Comparison of ENCODE assay signal across 9 cellular contexts in the genomic region with DNA sequence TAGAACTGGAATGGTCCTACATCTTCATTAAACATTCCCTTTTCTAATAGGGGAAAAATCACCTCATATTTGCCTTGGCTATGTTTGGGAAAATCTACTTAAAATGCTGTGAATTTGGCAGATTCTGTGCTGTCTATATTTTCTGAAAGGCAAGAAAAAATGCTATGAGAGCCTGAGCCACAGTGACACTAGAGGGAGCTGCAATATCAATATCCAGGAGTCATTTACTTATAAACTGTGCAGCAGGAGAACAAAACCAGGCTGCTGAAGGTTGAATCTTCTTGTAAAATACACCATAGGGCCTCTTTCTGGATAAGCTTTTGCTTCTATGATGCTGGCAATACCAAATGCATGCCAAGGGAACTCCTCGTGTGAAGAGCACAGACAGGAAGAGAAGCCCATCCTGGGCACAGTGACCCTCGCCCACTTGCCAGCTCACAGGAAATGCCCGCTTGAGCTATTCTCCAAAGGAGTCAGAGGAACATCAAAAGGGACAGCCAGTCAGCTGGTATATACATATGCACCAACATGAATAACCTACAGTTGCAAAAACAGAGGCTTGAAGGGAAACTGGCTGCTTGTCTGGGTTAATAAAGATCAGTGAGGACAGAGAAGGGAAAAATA. TPM values are rescaled to one million over a fixed set of nuclear protein-coding genes. Genes with fewer than 3 reads are reported as not detected.
DNase-seq lines count a peak whose midpoint lies in the region; ATAC-seq and TF ChIP-seq lines count a peak whose summit lies in the region.
"Had no signal": no experiment of that assay in that cellular context is flagged by ENCODE, and none has a peak within 500 bp of the region (broad histone marks: within the 10 kb centered on the region; RNA-seq: fewer than 3 reads in every experiment).

No MANE protein-coding gene starts in this region.

- H3K4me3 Mint-ChIP-seq in CD8-positive, alpha-beta T cell = no peak overlapping the region
- no peak overlapping the region for H3K4me3 Mint-ChIP-seq in H9
- no peak overlapping the region for H3K4me3 Mint-ChIP-seq in activated T-cell treated with anti-CD3 and anti-CD28 coated beads, Interleukin-2, amount 50 U/mL, for 24 hours
- H3K4me3 Mint-ChIP-seq: T-helper 1 cell treated with Interleukin-12 subunit alpha and Interleukin-12 subunit beta and Interleukin-4 antibody, amounts not matched to agents 30 μg/mL and 1 μg/mL, for 36 hours had no signal

- no peak overlapping the region for H3K23ac ChIP-seq in H9 (ENCODE audit: insufficient read length, low read depth, low read length)

- no peak overlapping the region for H3K9ac ChIP-seq in H9 (ENCODE audit: extremely low read depth, insufficient read length, low read length)

- H4K5ac ChIP-seq in H9 (ENCODE audit: insufficient read length, low read depth, low read length) = no peak overlapping the region

- H3K4me3 ChIP-seq in CD8-positive, alpha-beta T cell (ENCODE audit: low read depth, low read length) = no peak overlapping the region

- no peak overlapping the region for H2AK5ac ChIP-seq in H9 (ENCODE audit: insufficient read length, low read length)

- H3K4ac ChIP-seq in H9 (ENCODE audit: low read depth, low read length) = no peak overlapping the region

- no peak overlapping the region for H3K18ac ChIP-seq in H9 (ENCODE audit: insufficient read length, low read depth, low read length)

- no peak overlapping the region for H3K27ac Mint-ChIP-seq in CD8-positive, alpha-beta T cell
- H3K27ac Mint-ChIP-seq in H9 = no peak overlapping the region
- H3K27ac Mint-ChIP-seq in activated T-cell treated with anti-CD3 and anti-CD28 coated beads, Interleukin-2, amount 50 U/mL, for 24 hours = no peak overlapping the region
- H3K27ac Mint-ChIP-seq: T-helper 1 cell treated with Interleukin-12 subunit alpha and Interleukin-12 subunit beta and Interleukin-4 antibody, amounts not matched to agents 30 μg/mL and 1 μg/mL, for 36 hours had no signal

- TF ChIP-seq CTCF in CD8-positive, alpha-beta T cell (IDR thresholded peaks at IDR 0.05) = peak; percentile 71
- TF ChIP-seq CTCF in H9 (conservative IDR thresholded peaks at IDR 0.05) = peak; percentile 83

- peaks cover 13% of the 10 kb centered on the region for H3K36me3 Mint-ChIP-seq in CD8-positive, alpha-beta T cell
- peaks cover 0 to 5% (median under 1%) of the 10 kb centered on the region in 3 experiments; a peak in 3 of 7 replicates for H3K36me3 Mint-ChIP-seq in H9 (ENCODE audit: insufficient read depth in 1 of 3, low read depth in 3 of 3)
- H3K36me3 Mint-ChIP-seq in activated T-cell treated with anti-CD3 and anti-CD28 coated beads, Interleukin-2, amount 50 U/mL, for 24 hours (ENCODE audit: low read depth) = peaks cover 7% of the 10 kb centered on the region

- DNase-seq in CD8-positive, alpha-beta T cell = peak in 4 of 7 experiments; percentile 18 to 33 (median 26)
- DNase-seq in H9 (no peak), NCI-H69 (lab: John Stamatoyannopoulos, UW) (peak; percentile 57), head of caudate nucleus (peak in 29 of 42 donors; percentile 18 to 82 (median 57)), putamen (ENCODE audit: low spot score) (peak; percentile 73)
- DNase-seq in activated naive CD4-positive, alpha-beta T cell treated with anti-CD3 and anti-CD28 coated beads, Interleukin-2, amount 50 U/mL, for 16 hours = peak; percentile 25
- DNase-seq in activated T-cell treated with anti-CD3 and anti-CD28 coated beads, Interleukin-2, amount 50 U/mL, for 24 hours = no peak

- no CpG with 5 or more reads among the region's 3 CpGs for WGBS in H9 (ENCODE audit: extremely low coverage, insufficient read length, low lambda C conversion rate)

- ATAC-seq in CD8-positive, alpha-beta T cell = peak; percentile 55
- ATAC-seq in GM19328 (IDR thresholded peaks at IDR 0.05; ENCODE audit: unreplicated experiment) = no peak

- H3K9me3 Mint-ChIP-seq in CD8-positive, alpha-beta T cell = no peaks in the 10 kb centered on the region
- H3K9me3 Mint-ChIP-seq in H9 = no peaks in the 10 kb centered on the region
- no peaks in the 10 kb centered on the region for H3K9me3 Mint-ChIP-seq in activated T-cell treated with anti-CD3 and anti-CD28 coated beads, Interleukin-2, amount 50 U/mL, for 24 hours
- H3K9me3 Mint-ChIP-seq: T-helper 1 cell treated with Interleukin-12 subunit alpha and Interleukin-12 subunit beta and Interleukin-4 antibody, amounts not matched to agents 30 μg/mL and 1 μg/mL, for 36 hours had no signal

- H3K27me3 Mint-ChIP-seq in CD8-positive, alpha-beta T cell (ENCODE audit: low read depth) = no peaks in the 10 kb centered on the region
- no peaks in the 10 kb centered on the region for H3K27me3 Mint-ChIP-seq in H9 (ENCODE audit: low read depth)
- H3K27me3 Mint-ChIP-seq in activated T-cell treated with anti-CD3 and anti-CD28 coated beads, Interleukin-2, amount 50 U/mL, for 24 hours = no peaks in the 10 kb centered on the region

- no peaks in the 10 kb centered on the region for H3K23me2 ChIP-seq in H9 (ENCODE audit: insufficient read length, low read depth, low read length, poor library complexity, severe bottlenecking)

- H3K4me2 ChIP-seq in H9 (ENCODE audit: insufficient read depth, insufficient read length, low read length) = no peak overlapping the region

- no peaks in the 10 kb centered on the region for H3K79me1 ChIP-seq in H9 (ENCODE audit: insufficient read depth, low read depth, low read length, poor library complexity, severe bottlenecking)

- POLR2A ChIA-PET in CD8-positive, alpha-beta T cell (lab: Charles Lee) = interaction anchor here (1.1 kb wide), 1 partner anchor 424 kb away, joined by 3 read pairs; no protein-coding TSS in a partner anchor

- H4K20me1 ChIP-seq in H9 (ENCODE audit: control insufficient read depth, insufficient read depth, insufficient read length) = no peaks in the 10 kb centered on the region

- H3K36me3 ChIP-seq in CD8-positive, alpha-beta T cell (ENCODE audit: insufficient read depth, low read length) = no peaks in the 10 kb centered on the region

- H2BK20ac ChIP-seq in H9 (ENCODE audit: low read depth, low read length, poor library complexity, severe bottlenecking) = no peak overlapping the region

- intact Hi-C loops in CD8-positive, alpha-beta T cell (cut with DNase I, micrococcal nuclease) = loop anchor here (1.0 to 10.0 kb wide), 8 partner anchors 63 to 756 kb away; a partner anchor contains a TSS
- intact Hi-C loops in head of caudate nucleus (cut with DNase I) = loop anchor here (5.0 to 10.0 kb wide), 2 partner anchors 423 to 506 kb away; no protein-coding TSS in a partner anchor

- H3K27me3 ChIP-seq in CD8-positive, alpha-beta T cell (ENCODE audit: insufficient read depth, low read length) = no peaks in the 10 kb centered on the region
- no peaks in the 10 kb centered on the region for H3K27me3 ChIP-seq in H9 (ENCODE audit: insufficient read depth, low read length)

- no peak overlapping the region for H2BK15ac ChIP-seq in H9 (ENCODE audit: low read depth, low read length)

- no peak overlapping the region for H2BK120ac ChIP-seq in H9 (ENCODE audit: low read depth, low read length, poor library complexity, severe bottlenecking)

- H4K91ac ChIP-seq in H9 (ENCODE audit: insufficient read length, low read depth, low read length) = no peak overlapping the region

- no peak overlapping the region for H2BK5ac ChIP-seq in H9 (ENCODE audit: insufficient read length, low read length)

- H3K27ac ChIP-seq in CD8-positive, alpha-beta T cell (ENCODE audit: low read depth, low read length) = no peak overlapping the region
- H3K27ac ChIP-seq in H9 (ENCODE audit: insufficient read length, low read depth, low read length) = no peak overlapping the region

- H3K56ac ChIP-seq in H9 (ENCODE audit: insufficient read length, low read depth, low read length) = no peak overlapping the region

- no peak overlapping the region for H2AFZ ChIP-seq in H9 (ENCODE audit: low read length)

- H3K4me1 ChIP-seq in CD8-positive, alpha-beta T cell (ENCODE audit: insufficient read depth, low read length) = peaks cover 3% of the 10 kb centered on the region
- peaks cover 6% of the 10 kb centered on the region for H3K4me1 ChIP-seq in H9 (ENCODE audit: insufficient read depth, low read length)

- no peak overlapping the region for H2BK12ac ChIP-seq in H9 (ENCODE audit: insufficient read length, low read depth, low read length)

- H4K8ac ChIP-seq in H9 (replicated peaks; ENCODE audit: insufficient read length, low read depth, low read length) = no peak overlapping the region

- no peak overlapping the region for H3T11ph ChIP-seq in H9 (ENCODE audit: low read length)

- H3K4me1 Mint-ChIP-seq in CD8-positive, alpha-beta T cell (ENCODE audit: low read depth) = peaks cover 7% of the 10 kb centered on the region
- peaks cover 15 to 25% of the 10 kb centered on the region in 2 experiments for H3K4me1 Mint-ChIP-seq in H9
- H3K4me1 Mint-ChIP-seq in activated T-cell treated with anti-CD3 and anti-CD28 coated beads, Interleukin-2, amount 50 U/mL, for 24 hours (ENCODE audit: low read depth) = peaks cover 12% of the 10 kb centered on the region

- H3K14ac ChIP-seq in H9 (ENCODE audit: insufficient read depth, low read length) = no peak overlapping the region

- no peaks in the 10 kb centered on the region for H3K9me3 ChIP-seq in CD8-positive, alpha-beta T cell (ENCODE audit: low read length)
- H3K9me3 ChIP-seq in H9 (ENCODE audit: control insufficient read depth, low read depth, low read length) = no peaks in the 10 kb centered on the region

- no peaks in the 10 kb centered on the region for H3K79me2 ChIP-seq in H9 (ENCODE audit: insufficient read depth, low read length)

- CTCF ChIA-PET in CD8-positive, alpha-beta T cell (lab: Charles Lee) = interaction anchor here (0.5 to 7.1 kb wide), 42 partner anchors 9 to 809 kb away, joined by 3 to 100 read pairs (median 4); no protein-coding TSS in a partner anchor

RNA-seq across cellular contexts. Expression of a gene that starts 48.0 kb away (rescaled TPM):
- 10 to 100 TPM; 21.4 to 22.7 TPM for total RNA-seq in CD8-positive, alpha-beta T cell
- total RNA-seq in H9 (2021) = 117 and 124 TPM in 2 replicates

Comparison
In these comparisons a context has a peak if more than half of its experiments do, and no peak if none do; other contexts are left out.
1. DNase-seq: peak in CD8-positive, alpha-beta T cell (4 of 7), NCI-H69 (single experiment), activated naive CD4-positive, alpha-beta T cell treated with anti-CD3 and anti-CD28 coated beads, Interleukin-2, amount 50 U/mL, for 16 hours (single experiment), head of caudate nucleus (29 of 42) and putamen (single experiment); none in H9 (single experiment) and activated T-cell treated with anti-CD3 and anti-CD28 coated beads, Interleukin-2, amount 50 U/mL, for 24 hours (single experiment).